9 cellular contexts compared by ENCODE assay signal in genomic region chr2:27076323-27076722, GRCh38. TPM values are rescaled to one million over a fixed set of nuclear protein-coding genes. Genes with fewer than 3 reads are reported as not detected.
DNase-seq lines count a peak whose midpoint lies in the region; ATAC-seq and TF ChIP-seq lines count a peak whose summit lies in the region.
"Had no signal": no experiment of that assay in that cellular context is flagged by ENCODE, and none has a peak within 500 bp of the region (broad histone marks: within the 10 kb centered on the region; RNA-seq: fewer than 3 reads in every experiment).

No MANE protein-coding gene starts in this region.

- H3K4me3 Mint-ChIP-seq in CD4-positive, alpha-beta T cell: peak overlapping the region; percentile 83
- H3K4me3 Mint-ChIP-seq in activated CD8-positive, alpha-beta T cell treated with anti-CD3 and anti-CD28 coated beads, Interleukin-2, amount 10 ng/mL, durations not matched to agents 7 days and 5 days: no peak overlapping the region
- peak overlapping the region; percentile 66 for H3K4me3 Mint-ChIP-seq in natural killer cell treated with Interleukin-12 subunit alpha and Interleukin-12 subunit beta and Interleukin-15 and Interleukin-18, amount 100 ng/mL, for 72 hours

- no peak overlapping the region for H3K27ac ChIP-seq in CD4-positive, alpha-beta T cell (ENCODE audit: low read depth, low read length)

- H3K9me3 Mint-ChIP-seq in CD4-positive, alpha-beta T cell: no peaks in the 10 kb centered on the region
- H3K9me3 Mint-ChIP-seq in activated CD8-positive, alpha-beta T cell treated with anti-CD3 and anti-CD28 coated beads, Interleukin-2, amount 10 ng/mL, durations not matched to agents 7 days and 5 days (ENCODE audit: insufficient read depth): no peaks in the 10 kb centered on the region
- H3K9me3 Mint-ChIP-seq in natural killer cell treated with Interleukin-12 subunit alpha and Interleukin-12 subunit beta and Interleukin-15 and Interleukin-18, amount 100 ng/mL, for 72 hours: no peaks in the 10 kb centered on the region

- ATAC-seq in CD4-positive, alpha-beta T cell (ENCODE audit: poor library complexity): no peak
- ATAC-seq in activated CD8-positive, alpha-beta T cell treated with anti-CD3 and anti-CD28 coated beads, Interleukin-2, amount 10 ng/mL, durations not matched to agents 7 days and 5 days: no peak
- no peak for ATAC-seq in natural killer cell treated with Interleukin-12 subunit alpha and Interleukin-12 subunit beta and Interleukin-15 and Interleukin-18, amount 100 ng/mL, for 72 hours
- ATAC-seq in HG03159 (IDR thresholded peaks at IDR 0.05; ENCODE audit: unreplicated experiment): no peak

- CTCF ChIA-PET in CD4-positive, alpha-beta T cell (lab: Charles Lee): interaction anchor here (0.6 kb wide), 1 partner anchor 32 kb away, joined by 3 read pairs; no protein-coding TSS in a partner anchor
- CTCF ChIA-PET in activated CD8-positive, alpha-beta T cell treated with anti-CD3 and anti-CD28 coated beads, Interleukin-2, amount 10 ng/mL, durations not matched to agents 7 days and 5 days (lab: Charles Lee): interaction anchor here (1.7 kb wide), 1 partner anchor 11 kb away, joined by 9 read pairs; the partner anchor contains the start of gene KHK

- intact Hi-C loops in CD4-positive, alpha-beta T cell (cut with DNase I, micrococcal nuclease): no loop called here

- H3K27me3 Mint-ChIP-seq in CD4-positive, alpha-beta T cell: no peaks in the 10 kb centered on the region
- H3K27me3 Mint-ChIP-seq in activated CD8-positive, alpha-beta T cell treated with anti-CD3 and anti-CD28 coated beads, Interleukin-2, amount 10 ng/mL, durations not matched to agents 7 days and 5 days (ENCODE audit: low read depth): no peaks in the 10 kb centered on the region
- H3K27me3 Mint-ChIP-seq in natural killer cell treated with Interleukin-12 subunit alpha and Interleukin-12 subunit beta and Interleukin-15 and Interleukin-18, amount 100 ng/mL, for 72 hours: no peaks in the 10 kb centered on the region

- H3K27me3 ChIP-seq in CD4-positive, alpha-beta T cell (ENCODE audit: control insufficient read depth, insufficient read depth, low read length): no peaks in the 10 kb centered on the region

- POLR2A ChIA-PET in CD4-positive, alpha-beta T cell (lab: Charles Lee): interaction anchor here (13.4 kb wide), 1 partner anchor 21 kb away, joined by 301 read pairs; the partner anchor contains the start of gene AGBL5
- POLR2A ChIA-PET in activated CD8-positive, alpha-beta T cell treated with anti-CD3 and anti-CD28 coated beads, Interleukin-2, amount 10 ng/mL, durations not matched to agents 7 days and 5 days (lab: Charles Lee): no interaction called here

- peaks cover 64% of the 10 kb centered on the region for H3K4me1 Mint-ChIP-seq in CD4-positive, alpha-beta T cell (ENCODE audit: low read depth)
- H3K4me1 Mint-ChIP-seq in activated CD8-positive, alpha-beta T cell treated with anti-CD3 and anti-CD28 coated beads, Interleukin-2, amount 10 ng/mL, durations not matched to agents 7 days and 5 days (ENCODE audit: low read depth): peaks cover 67% of the 10 kb centered on the region
- H3K4me1 Mint-ChIP-seq in natural killer cell treated with Interleukin-12 subunit alpha and Interleukin-12 subunit beta and Interleukin-15 and Interleukin-18, amount 100 ng/mL, for 72 hours (ENCODE audit: low read depth in 2 of 2): peaks cover 61 to 66% of the 10 kb centered on the region in 2 donors

- peaks cover 1% of the 10 kb centered on the region for H3K36me3 Mint-ChIP-seq in CD4-positive, alpha-beta T cell (ENCODE audit: low read depth)
- H3K36me3 Mint-ChIP-seq in activated CD8-positive, alpha-beta T cell treated with anti-CD3 and anti-CD28 coated beads, Interleukin-2, amount 10 ng/mL, durations not matched to agents 7 days and 5 days (ENCODE audit: low read depth): no peaks in the 10 kb centered on the region
- no peaks in the 10 kb centered on the region for H3K36me3 Mint-ChIP-seq in natural killer cell treated with Interleukin-12 subunit alpha and Interleukin-12 subunit beta and Interleukin-15 and Interleukin-18, amount 100 ng/mL, for 72 hours

- no peak overlapping the region for H3K27ac Mint-ChIP-seq in CD4-positive, alpha-beta T cell
- peak overlapping the region; percentile 69 for H3K27ac Mint-ChIP-seq in activated CD8-positive, alpha-beta T cell treated with anti-CD3 and anti-CD28 coated beads, Interleukin-2, amount 10 ng/mL, durations not matched to agents 7 days and 5 days
- peak overlapping the region; percentile 77 to 87 for H3K27ac Mint-ChIP-seq in natural killer cell treated with Interleukin-12 subunit alpha and Interleukin-12 subunit beta and Interleukin-15 and Interleukin-18, amount 100 ng/mL, for 72 hours

- no peaks in the 10 kb centered on the region for H3K9me3 ChIP-seq in CD4-positive, alpha-beta T cell (ENCODE audit: control insufficient read depth, low read length)

- DNase-seq in CD4-positive, alpha-beta T cell: no peak
- DNase-seq in activated CD8-positive, alpha-beta T cell treated with anti-CD3 and anti-CD28 coated beads, Interleukin-2, amount 10 ng/mL, durations not matched to agents 7 days and 5 days: no peak
- no peak for DNase-seq in natural killer cell treated with Interleukin-12 subunit alpha and Interleukin-12 subunit beta and Interleukin-15 and Interleukin-18, amount 100 ng/mL, for 72 hours (ENCODE audit: low spot score)
- no peak for DNase-seq in NCI-H2227 treated with DMSO at 0.1 percent for 48 hours (lab: John Stamatoyannopoulos, UW)
- no peak for DNase-seq in stimulated activated CD8-positive, alpha-beta memory T cell treated with anti-CD3 and anti-CD28 coated beads, Interleukin-4, amount 100 ng/mL, for 48 hours
- DNase-seq: C1 segment of cervical spinal cord, GF-D8, NCI-H2081 had no signal

- TF ChIP-seq CTCF in CD4-positive, alpha-beta T cell (IDR thresholded peaks at IDR 0.05): no peak

RNA-seq across cellular contexts. Expression of gene EMILIN1, which starts 2.1 kb away (rescaled TPM):
- under 1 TPM; 0.14 to 0.25 TPM for total RNA-seq in CD4-positive, alpha-beta T cell
- total RNA-seq in activated CD8-positive, alpha-beta T cell treated with anti-CD3 and anti-CD28 coated beads, Interleukin-2, amount 10 ng/mL, durations not matched to agents 7 days and 5 days: 1 to 10 TPM; 1.1 to 1.4 TPM
- total RNA-seq in natural killer cell treated with Interleukin-12 subunit alpha and Interleukin-12 subunit beta and Interleukin-15 and Interleukin-18, amount 100 ng/mL, for 72 hours: 10 to 100 TPM in 1 of 2 donors, 1 to 10 TPM in 1; 8.7 to 14.2 TPM

RNA-seq across cellular contexts. Expression of gene OST4, which starts 4.9 kb away (rescaled TPM):
- total RNA-seq in CD4-positive, alpha-beta T cell: 100 to 1,000 TPM; 232 to 254 TPM
- total RNA-seq in activated CD8-positive, alpha-beta T cell treated with anti-CD3 and anti-CD28 coated beads, Interleukin-2, amount 10 ng/mL, durations not matched to agents 7 days and 5 days: 100 to 1,000 TPM; 334 to 346 TPM
- total RNA-seq in natural killer cell treated with Interleukin-12 subunit alpha and Interleukin-12 subunit beta and Interleukin-15 and Interleukin-18, amount 100 ng/mL, for 72 hours: 100 to 1,000 TPM; 286 to 393 TPM

RNA-seq across cellular contexts. Expression of gene KHK, which starts 10.2 kb away (rescaled TPM):
- 1 to 10 TPM; 4.7 TPM for total RNA-seq in CD4-positive, alpha-beta T cell
- total RNA-seq in activated CD8-positive, alpha-beta T cell treated with anti-CD3 and anti-CD28 coated beads, Interleukin-2, amount 10 ng/mL, durations not matched to agents 7 days and 5 days: 10 to 100 TPM; 12.1 to 12.4 TPM
- 1 to 10 TPM; 2.5 to 5.1 TPM for total RNA-seq in natural killer cell treated with Interleukin-12 subunit alpha and Interleukin-12 subunit beta and Interleukin-15 and Interleukin-18, amount 100 ng/mL, for 72 hours

RNA-seq across cellular contexts. Expression of gene AGBL5, which starts 24.9 kb away (rescaled TPM):
- 10 to 100 TPM; 10.8 to 11.6 TPM for total RNA-seq in CD4-positive, alpha-beta T cell
- 10 to 100 TPM; 13.9 to 14.8 TPM for total RNA-seq in activated CD8-positive, alpha-beta T cell treated with anti-CD3 and anti-CD28 coated beads, Interleukin-2, amount 10 ng/mL, durations not matched to agents 7 days and 5 days
- total RNA-seq in natural killer cell treated with Interleukin-12 subunit alpha and Interleukin-12 subunit beta and Interleukin-15 and Interleukin-18, amount 100 ng/mL, for 72 hours: 10 to 100 TPM; 12.5 to 20.5 TPM

RNA-seq across cellular contexts. Expression of gene CGREF1, which starts 42.6 kb away (rescaled TPM):
- not detected for total RNA-seq in CD4-positive, alpha-beta T cell
- under 1 TPM; 0.61 to 0.94 TPM for total RNA-seq in activated CD8-positive, alpha-beta T cell treated with anti-CD3 and anti-CD28 coated beads, Interleukin-2, amount 10 ng/mL, durations not matched to agents 7 days and 5 days
- total RNA-seq in natural killer cell treated with Interleukin-12 subunit alpha and Interleukin-12 subunit beta and Interleukin-15 and Interleukin-18, amount 100 ng/mL, for 72 hours: 1 to 10 TPM in 1 of 2 donors, under 1 TPM in 1; 0.36 to 1.4 TPM

Comparison
In these comparisons a context has a peak if more than half of its experiments do, and no peak if none do; other contexts are left out.
1. RNA of gene EMILIN1, which starts 2.1 kb away (total RNA-seq): 8.7 to 14.2 TPM in natural killer cell treated with Interleukin-12 subunit alpha and Interleukin-12 subunit beta and Interleukin-15 and Interleukin-18, amount 100 ng/mL, for 72 hours; 1.1 to 1.4 TPM in activated CD8-positive, alpha-beta T cell treated with anti-CD3 and anti-CD28 coated beads, Interleukin-2, amount 10 ng/mL, durations not matched to agents 7 days and 5 days and 0.14 to 0.25 TPM in CD4-positive, alpha-beta T cell; every median in the first group is over 4 times any median in the second.